In the genomic region with DNA sequence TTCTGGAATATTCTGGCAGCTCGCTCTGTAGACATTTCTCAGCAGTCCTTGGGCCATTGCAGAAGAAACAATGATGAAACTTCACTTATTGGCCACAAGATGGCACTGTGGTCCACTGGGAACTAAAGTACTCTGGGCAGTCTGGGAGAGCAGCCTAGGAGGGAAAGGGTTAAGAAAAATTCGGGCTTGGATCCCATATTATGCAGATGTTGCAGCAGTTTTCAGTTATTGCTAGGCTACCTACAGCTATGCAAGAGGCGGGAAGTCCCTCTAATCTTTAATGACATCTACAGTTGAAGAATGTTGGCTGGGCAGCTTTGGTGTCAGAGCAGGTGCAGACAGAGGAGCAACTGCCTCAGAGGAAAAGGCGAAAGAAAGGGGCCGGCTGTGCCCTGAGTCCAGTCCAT, we compare ENCODE assay signal across 8 cellular contexts.
DNase-seq lines count a peak whose midpoint lies in the region; ATAC-seq and TF ChIP-seq lines count a peak whose summit lies in the region.

No MANE protein-coding gene starts in this region.

- H3K4me3 Mint-ChIP-seq in T-helper 2 cell treated with Interferon-gamma antibody and Interleukin-4, amounts not matched to agents 5 μg/mL and 100 μg/mL, for 36 hours = no peak overlapping the region

- peak overlapping the region; percentile 41 for H3K4me2 ChIP-seq in HCT116 (ENCODE audit: low read length)

- H3K9me2 ChIP-seq in HCT116 (ENCODE audit: insufficient read depth) = no peaks in the 10 kb centered on the region

- no peaks in the 10 kb centered on the region for H3K79me2 ChIP-seq in HCT116 (ENCODE audit: insufficient read depth, low read length)

- H3K4me1 ChIP-seq in HCT116 (ENCODE audit: control insufficient read depth in 1 of 2, insufficient read depth in 2 of 2, low read length in 2 of 2) = peaks cover 0 to 10% of the 10 kb centered on the region in 2 experiments; a peak in 2 of 4 replicates

- CTCF ChIA-PET in HCT116 (lab: Charles Lee) = interaction anchor here (0.6 to 4.9 kb wide), 24 partner anchors 9 to 324 kb away, joined by 3 to 29 read pairs (median 5); no protein-coding TSS in a partner anchor

- BruUV-seq in HCT116 (replicated peaks; lab: Mats Ljungman, UMichigan) = no TSS peak

- H2AFZ ChIP-seq in HCT116 (ENCODE audit: low read depth, low read length, poor library complexity, severe bottlenecking) = peak overlapping the region; percentile 49

- peak; percentile 71 for TF ChIP-seq RAD21 in HCT116 (IDR thresholded peaks at IDR 0.05; ENCODE audit: low read depth)

- DNase-seq in AG08396 (ENCODE audit: low spot score) (peak; percentile 67), GM10266 (ENCODE audit: extremely low spot score) (peak; percentile 29), HCT116 (ENCODE audit: low read depth, low spot score) (peak; percentile 41), LNCaP clone FGC (ENCODE audit: low read depth) (peak; percentile 27), fibroblast of pulmonary artery (ENCODE audit: low read depth) (peak; percentile 78), occipital lobe (lab: John Stamatoyannopoulos, UW) (peak; percentile 17), omental fat pad (ENCODE audit: low spot score) (no peak)
- peak; percentile 18 for DNase-seq in T-helper 2 cell treated with Interferon-gamma antibody and Interleukin-4, amounts not matched to agents 5 μg/mL and 100 μg/mL, for 36 hours (ENCODE audit: low spot score)

- peaks cover 6% of the 10 kb centered on the region for H3K27me3 Mint-ChIP-seq in T-helper 2 cell treated with Interferon-gamma antibody and Interleukin-4, amounts not matched to agents 5 μg/mL and 100 μg/mL, for 36 hours (ENCODE audit: low read depth)

- POLR2A ChIA-PET in HCT116 (lab: Charles Lee) = interaction anchor here (1.0 kb wide), 1 partner anchor 37 kb away, joined by 3 read pairs; no protein-coding TSS in a partner anchor

- intact Hi-C loops in HCT116 (cut with micrococcal nuclease) = loop anchor here (2.0 kb wide), 1 partner anchor 21 kb away; no protein-coding TSS in a partner anchor

- no peak overlapping the region for H3K4me3 ChIP-seq in HCT116 (replicated peaks in 1 of 2; ENCODE audit: low read depth in 1 of 2, low read length in 2 of 2)
- no peak overlapping the region for H3K4me3 ChIP-seq in LNCaP clone FGC (ENCODE audit: low read depth, low read length)
- no peak overlapping the region for H3K4me3 ChIP-seq in fibroblast of pulmonary artery (replicated peaks; ENCODE audit: low read depth, low read length)

- ATAC-seq in HCT116 (peak; percentile 97), omental fat pad (ENCODE audit: low FRiP score) (no peak)

- RAD21 ChIA-PET in HCT116 (lab: Charles Lee; ENCODE audit: low non-redundant PET in 1 of 2, low total read pairs in 2 of 2, uncharacterized antibody in 2 of 2, unreplicated experiment in 2 of 2) = interaction anchor here in 1 of 2 experiments (0.6 kb wide), 1 partner anchor 23 kb away, joined by 3 read pairs; no protein-coding TSS in a partner anchor

- peaks cover 56% of the 10 kb centered on the region for H3K4me1 Mint-ChIP-seq in T-helper 2 cell treated with Interferon-gamma antibody and Interleukin-4, amounts not matched to agents 5 μg/mL and 100 μg/mL, for 36 hours (ENCODE audit: low read depth)

- H3K27ac ChIP-seq in HCT116 (ENCODE audit: low read depth, low read length) = no peak overlapping the region

- no peaks in the 10 kb centered on the region for H3K9me3 Mint-ChIP-seq in T-helper 2 cell treated with Interferon-gamma antibody and Interleukin-4, amounts not matched to agents 5 μg/mL and 100 μg/mL, for 36 hours

- no peaks in the 10 kb centered on the region for H4K20me1 ChIP-seq in HCT116 (ENCODE audit: insufficient read depth)

- no peaks in the 10 kb centered on the region for H3K27me3 ChIP-seq in HCT116 (ENCODE audit: insufficient read depth, low read length)

- no peak for TF ChIP-seq POLR2A in HCT116 (IDR thresholded peaks at IDR 0.05; ENCODE audit: borderline replicate concordance, extremely low read depth, insufficient read depth, insufficient read length)

- no peaks in the 10 kb centered on the region for H3K36me3 ChIP-seq in HCT116 (ENCODE audit: control insufficient read depth in 1 of 2, insufficient read depth in 2 of 2, low read length in 2 of 2)

- H3K9ac ChIP-seq in HCT116 (ENCODE audit: low read length) = no peak overlapping the region

- H3K27ac Mint-ChIP-seq in T-helper 2 cell treated with Interferon-gamma antibody and Interleukin-4, amounts not matched to agents 5 μg/mL and 100 μg/mL, for 36 hours = no peak overlapping the region

- peak; percentile 75 for TF ChIP-seq CTCF in GM10266 (IDR thresholded peaks at IDR 0.05; ENCODE audit: control insufficient read depth, insufficient read depth, low read depth, missing control alignments)
- TF ChIP-seq CTCF in HCT116 (IDR thresholded peaks at IDR 0.05 in 2 of 3, conservative IDR thresholded peaks at IDR 0.05 in 1 of 3; ENCODE audit: borderline replicate concordance in 1 of 3, insufficient read depth in 1 of 3, low read depth in 2 of 3, low read length in 2 of 3) = peak; percentile 70 to 85 (median 77)
- peak; percentile 80 for TF ChIP-seq CTCF in LNCaP clone FGC (IDR thresholded peaks at IDR 0.05; ENCODE audit: control insufficient read depth, extremely low read depth, insufficient read depth)
- TF ChIP-seq CTCF in fibroblast of pulmonary artery (IDR thresholded peaks at IDR 0.05; ENCODE audit: low read length, missing control alignments) = peak; percentile 77
- TF ChIP-seq CTCF in omental fat pad (IDR thresholded peaks at IDR 0.05) = peak in 1 of 3 donors; percentile 5

- H3K36me3 Mint-ChIP-seq in T-helper 2 cell treated with Interferon-gamma antibody and Interleukin-4, amounts not matched to agents 5 μg/mL and 100 μg/mL, for 36 hours (ENCODE audit: low read depth) = peaks cover 3% of the 10 kb centered on the region

- no peaks in the 10 kb centered on the region for H3K9me3 ChIP-seq in HCT116 (ENCODE audit: control insufficient read depth in 1 of 2, insufficient read depth in 1 of 2, low read depth in 1 of 2, low read length in 2 of 2)

TF ChIP-seq in HCT116, 20 proteins besides CTCF, POLR2A, EP300 and RAD21:
- TF ChIP-seq ZNF274 (IDR thresholded peaks at IDR 0.05; ENCODE audit: low read depth, low read length) = no peak
- TF ChIP-seq CEBPB (IDR thresholded peaks at IDR 0.05; ENCODE audit: low read depth) = 0 out of 2 replicates have a peak, but pooled peaks have one; percentile 42
- TF ChIP-seq CBX3 (IDR thresholded peaks at IDR 0.05; ENCODE audit: low read depth) = 0 out of 2 replicates have a peak, but pooled peaks have one; percentile 38
